ENCODE assay signal across 27 cellular contexts in the genomic region with DNA sequence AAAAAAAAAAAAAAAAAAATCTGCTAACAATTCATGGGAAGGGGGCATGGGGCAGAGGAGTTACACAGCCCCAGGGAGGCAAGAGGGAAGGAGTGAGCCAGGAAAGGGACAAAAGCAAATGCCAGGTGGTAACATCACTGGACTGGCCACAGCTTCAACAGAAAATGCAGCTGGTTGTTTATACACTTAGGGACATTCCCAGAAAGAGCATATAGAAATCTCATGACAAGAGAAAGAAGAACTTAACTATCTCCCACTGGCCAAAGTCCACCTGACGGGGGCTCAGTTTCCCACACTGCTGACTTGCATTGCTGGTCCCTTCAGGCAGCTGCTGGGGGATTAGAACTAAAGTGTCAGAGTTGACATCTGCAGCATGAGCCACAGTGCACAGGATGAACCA. TPM values are rescaled to one million over a fixed set of nuclear protein-coding genes. Genes with fewer than 3 reads are reported as not detected.
DNase-seq lines count a peak whose midpoint lies in the region; ATAC-seq lines count a peak whose summit lies in the region.
"Had no signal": no experiment of that assay in that cellular context is flagged by ENCODE, and none has a peak within 500 bp of the region (broad histone marks: within the 10 kb centered on the region; RNA-seq: fewer than 3 reads in every experiment).

No MANE protein-coding gene starts in this region.

- DNase-seq in T-helper 1 cell (no peak), mesenteric fat pad (ENCODE audit: low spot score) (no peak)
- DNase-seq in activated T-cell treated with anti-CD3 and anti-CD28 coated beads, Interleukin-2, amount 50 U/mL, for 72 hours, result no peak
- DNase-seq in activated T-cell treated with anti-CD3 and anti-CD28 coated beads, Interleukin-2, amount 50 U/mL, for 4 hours, result no peak
- DNase-seq in stimulated activated effector memory CD8-positive, alpha-beta T cell treated with anti-CD3 and anti-CD28 coated beads, Interleukin-12 subunit alpha, Interleukin-12 subunit beta, amount 100 ng/mL, for 72 hours (ENCODE audit: low spot score in 2 of 2), result no peak
- no peak for DNase-seq in stimulated activated naive CD8-positive, alpha-beta T cell treated with anti-CD3 and anti-CD28 coated beads, Interleukin-15, amount 100 ng/mL, for 72 hours
- DNase-seq: CD8-positive, alpha-beta T cell; DMS 273 treated with DMSO at 0.1 percent for 48 hours; DMS79; EL; GDM1; GM23248; H7; Karpas-422; NCI-H1105; NCI-H1436 treated with DMSO at 0.1 percent for 48 hours; NCI-H187 treated with DMSO at 0.1 percent for 48 hours; NCI-H2171 treated with DMSO at 0.1 percent for 48 hours; NCI-H345; NCI-H524; NCI-H774; PC-3 had no signal

- peaks cover 62% of the 10 kb centered on the region for H3K36me3 Mint-ChIP-seq in T-helper 1 cell treated with Interleukin-12 subunit alpha and Interleukin-12 subunit beta and Interleukin-4 antibody, amounts not matched to agents 30 μg/mL and 1 μg/mL, for 36 hours (ENCODE audit: low read depth)
- peaks cover 20 to 63% of the 10 kb centered on the region in 2 donors for H3K36me3 Mint-ChIP-seq in activated T-cell treated with anti-CD3 and anti-CD28 coated beads, Interleukin-2, amount 50 U/mL, for 72 hours (ENCODE audit: insufficient read depth in 2 of 2)
- H3K36me3 Mint-ChIP-seq in activated T-cell treated with anti-CD3 and anti-CD28 coated beads, Interleukin-2, amount 50 U/mL, for 4 hours (ENCODE audit: insufficient read depth), result peaks cover 38% of the 10 kb centered on the region
- H3K36me3 Mint-ChIP-seq in activated T-helper 17 cell treated with anti-CD3 and anti-CD28 coated beads, Interleukin-2, amount 50 U/mL, for 72 hours (ENCODE audit: low read depth), result peaks cover 66% of the 10 kb centered on the region
- peaks cover 84% of the 10 kb centered on the region for H3K36me3 Mint-ChIP-seq in stimulated activated effector memory CD8-positive, alpha-beta T cell treated with anti-CD3 and anti-CD28 coated beads, Interleukin-12 subunit alpha, Interleukin-12 subunit beta, amount 100 ng/mL, for 72 hours
- H3K36me3 Mint-ChIP-seq: CD8-positive, alpha-beta T cell had no signal

- peaks cover 55% of the 10 kb centered on the region for H3K4me1 Mint-ChIP-seq in T-helper 1 cell treated with Interleukin-12 subunit alpha and Interleukin-12 subunit beta and Interleukin-4 antibody, amounts not matched to agents 30 μg/mL and 1 μg/mL, for 36 hours (ENCODE audit: low read depth)
- H3K4me1 Mint-ChIP-seq in activated T-cell treated with anti-CD3 and anti-CD28 coated beads, Interleukin-2, amount 50 U/mL, for 72 hours (ENCODE audit: low read depth), result peaks cover 35% of the 10 kb centered on the region
- H3K4me1 Mint-ChIP-seq in activated T-cell treated with anti-CD3 and anti-CD28 coated beads, Interleukin-2, amount 50 U/mL, for 4 hours (ENCODE audit: low read depth), result peaks cover 2% of the 10 kb centered on the region
- H3K4me1 Mint-ChIP-seq in activated T-helper 17 cell treated with anti-CD3 and anti-CD28 coated beads, Interleukin-2, amount 50 U/mL, for 72 hours, result peaks cover under 1% of the 10 kb centered on the region
- H3K4me1 Mint-ChIP-seq in stimulated activated effector memory CD8-positive, alpha-beta T cell treated with anti-CD3 and anti-CD28 coated beads, Interleukin-12 subunit alpha, Interleukin-12 subunit beta, amount 100 ng/mL, for 72 hours, result peaks cover 13% of the 10 kb centered on the region
- H3K4me1 Mint-ChIP-seq in stimulated activated naive CD8-positive, alpha-beta T cell treated with anti-CD3 and anti-CD28 coated beads, Interleukin-15, amount 100 ng/mL, for 72 hours, result peaks cover 16% of the 10 kb centered on the region
- H3K4me1 Mint-ChIP-seq: B cell had no signal

- no peaks in the 10 kb centered on the region for H3K9me3 Mint-ChIP-seq in T-helper 1 cell treated with Interleukin-12 subunit alpha and Interleukin-12 subunit beta and Interleukin-4 antibody, amounts not matched to agents 30 μg/mL and 1 μg/mL, for 36 hours
- no peaks in the 10 kb centered on the region for H3K9me3 Mint-ChIP-seq in activated T-cell treated with anti-CD3 and anti-CD28 coated beads, Interleukin-2, amount 50 U/mL, for 72 hours
- no peaks in the 10 kb centered on the region for H3K9me3 Mint-ChIP-seq in activated T-cell treated with anti-CD3 and anti-CD28 coated beads, Interleukin-2, amount 50 U/mL, for 4 hours
- H3K9me3 Mint-ChIP-seq in activated T-helper 17 cell treated with anti-CD3 and anti-CD28 coated beads, Interleukin-2, amount 50 U/mL, for 72 hours, result no peaks in the 10 kb centered on the region
- H3K9me3 Mint-ChIP-seq in stimulated activated effector memory CD8-positive, alpha-beta T cell treated with anti-CD3 and anti-CD28 coated beads, Interleukin-12 subunit alpha, Interleukin-12 subunit beta, amount 100 ng/mL, for 72 hours, result no peaks in the 10 kb centered on the region
- no peaks in the 10 kb centered on the region for H3K9me3 Mint-ChIP-seq in stimulated activated naive CD8-positive, alpha-beta T cell treated with anti-CD3 and anti-CD28 coated beads, Interleukin-15, amount 100 ng/mL, for 72 hours
- H3K9me3 Mint-ChIP-seq: CD8-positive, alpha-beta T cell had no signal

- no peak overlapping the region for H3K4me3 Mint-ChIP-seq in T-helper 1 cell treated with Interleukin-12 subunit alpha and Interleukin-12 subunit beta and Interleukin-4 antibody, amounts not matched to agents 30 μg/mL and 1 μg/mL, for 36 hours
- no peak overlapping the region for H3K4me3 Mint-ChIP-seq in activated T-cell treated with anti-CD3 and anti-CD28 coated beads, Interleukin-2, amount 50 U/mL, for 72 hours
- H3K4me3 Mint-ChIP-seq in activated T-cell treated with anti-CD3 and anti-CD28 coated beads, Interleukin-2, amount 50 U/mL, for 4 hours, result no peak overlapping the region
- H3K4me3 Mint-ChIP-seq in activated T-helper 17 cell treated with anti-CD3 and anti-CD28 coated beads, Interleukin-2, amount 50 U/mL, for 72 hours, result peak overlapping the region; percentile 0
- H3K4me3 Mint-ChIP-seq in stimulated activated effector memory CD8-positive, alpha-beta T cell treated with anti-CD3 and anti-CD28 coated beads, Interleukin-12 subunit alpha, Interleukin-12 subunit beta, amount 100 ng/mL, for 72 hours, result no peak overlapping the region
- no peak overlapping the region for H3K4me3 Mint-ChIP-seq in stimulated activated naive CD8-positive, alpha-beta T cell treated with anti-CD3 and anti-CD28 coated beads, Interleukin-15, amount 100 ng/mL, for 72 hours
- H3K4me3 Mint-ChIP-seq: B cell; CD8-positive, alpha-beta T cell had no signal

- H3K27me3 Mint-ChIP-seq in T-helper 1 cell treated with Interleukin-12 subunit alpha and Interleukin-12 subunit beta and Interleukin-4 antibody, amounts not matched to agents 30 μg/mL and 1 μg/mL, for 36 hours (ENCODE audit: low read depth), result no peaks in the 10 kb centered on the region
- H3K27me3 Mint-ChIP-seq in activated T-cell treated with anti-CD3 and anti-CD28 coated beads, Interleukin-2, amount 50 U/mL, for 72 hours (ENCODE audit: low read depth), result no peaks in the 10 kb centered on the region
- no peaks in the 10 kb centered on the region for H3K27me3 Mint-ChIP-seq in activated T-cell treated with anti-CD3 and anti-CD28 coated beads, Interleukin-2, amount 50 U/mL, for 4 hours (ENCODE audit: low read depth)
- no peaks in the 10 kb centered on the region for H3K27me3 Mint-ChIP-seq in activated T-helper 17 cell treated with anti-CD3 and anti-CD28 coated beads, Interleukin-2, amount 50 U/mL, for 72 hours
- no peaks in the 10 kb centered on the region for H3K27me3 Mint-ChIP-seq in stimulated activated naive CD8-positive, alpha-beta T cell treated with anti-CD3 and anti-CD28 coated beads, Interleukin-15, amount 100 ng/mL, for 72 hours

- peak in 1 of 2 donors; percentile 14 for ATAC-seq in activated T-cell treated with anti-CD3 and anti-CD28 coated beads, Interleukin-2, amount 50 U/mL, for 72 hours (replicated peaks in 1 of 2)
- ATAC-seq in activated T-cell treated with anti-CD3 and anti-CD28 coated beads, Interleukin-2, amount 50 U/mL, for 4 hours, result no peak
- ATAC-seq in activated T-helper 17 cell treated with anti-CD3 and anti-CD28 coated beads, Interleukin-2, amount 50 U/mL, for 72 hours (replicated peaks), result no peak
- ATAC-seq in stimulated activated effector memory CD8-positive, alpha-beta T cell treated with anti-CD3 and anti-CD28 coated beads, Interleukin-12 subunit alpha, Interleukin-12 subunit beta, amount 100 ng/mL, for 72 hours, result no peak
- ATAC-seq in stimulated activated naive CD8-positive, alpha-beta T cell treated with anti-CD3 and anti-CD28 coated beads, Interleukin-15, amount 100 ng/mL, for 72 hours, result no peak
- ATAC-seq: HepG2, PC-3 had no signal

- peak overlapping the region; percentile 74 for H3K27ac Mint-ChIP-seq in T-helper 1 cell treated with Interleukin-12 subunit alpha and Interleukin-12 subunit beta and Interleukin-4 antibody, amounts not matched to agents 30 μg/mL and 1 μg/mL, for 36 hours
- H3K27ac Mint-ChIP-seq in activated T-cell treated with anti-CD3 and anti-CD28 coated beads, Interleukin-2, amount 50 U/mL, for 72 hours, result peak overlapping the region; percentile 20
- H3K27ac Mint-ChIP-seq in activated T-helper 17 cell treated with anti-CD3 and anti-CD28 coated beads, Interleukin-2, amount 50 U/mL, for 72 hours, result no peak overlapping the region
- H3K27ac Mint-ChIP-seq in stimulated activated effector memory CD8-positive, alpha-beta T cell treated with anti-CD3 and anti-CD28 coated beads, Interleukin-12 subunit alpha, Interleukin-12 subunit beta, amount 100 ng/mL, for 72 hours, result peak overlapping the region; percentile 54
- H3K27ac Mint-ChIP-seq in stimulated activated naive CD8-positive, alpha-beta T cell treated with anti-CD3 and anti-CD28 coated beads, Interleukin-15, amount 100 ng/mL, for 72 hours, result no peak overlapping the region
- H3K27ac Mint-ChIP-seq: B cell; CD8-positive, alpha-beta T cell had no signal

RNA-seq across cellular contexts. Expression of a gene that starts 14.8 kb away (rescaled TPM):
- total RNA-seq in activated T-cell treated with anti-CD3 and anti-CD28 coated beads, Interleukin-2, amount 50 U/mL, for 72 hours, result 100 to 1,000 TPM; 128 to 136 TPM
- total RNA-seq in activated T-cell treated with anti-CD3 and anti-CD28 coated beads, Interleukin-2, amount 50 U/mL, for 4 hours, result 10 to 100 TPM; 75.9 to 87.4 (median 81.2) TPM
- 10 to 100 TPM; 57.4 to 63.3 TPM for total RNA-seq in activated T-helper 17 cell treated with anti-CD3 and anti-CD28 coated beads, Interleukin-2, amount 50 U/mL, for 72 hours
- total RNA-seq in mesenteric fat pad, result 3.4 TPM
- total RNA-seq: GM23248, HepG2, HT1080, PC-3 had no signal

Comparison
In these comparisons a context has a peak if more than half of its experiments do, and no peak if none do; other contexts are left out.
1. H3K27ac Mint-ChIP-seq: peak in T-helper 1 cell treated with Interleukin-12 subunit alpha and Interleukin-12 subunit beta and Interleukin-4 antibody, amounts not matched to agents 30 μg/mL and 1 μg/mL, for 36 hours (single experiment), activated T-cell treated with anti-CD3 and anti-CD28 coated beads, Interleukin-2, amount 50 U/mL, for 72 hours (single experiment) and stimulated activated effector memory CD8-positive, alpha-beta T cell treated with anti-CD3 and anti-CD28 coated beads, Interleukin-12 subunit alpha, Interleukin-12 subunit beta, amount 100 ng/mL, for 72 hours (single experiment); none in activated T-helper 17 cell treated with anti-CD3 and anti-CD28 coated beads, Interleukin-2, amount 50 U/mL, for 72 hours (single experiment) and stimulated activated naive CD8-positive, alpha-beta T cell treated with anti-CD3 and anti-CD28 coated beads, Interleukin-15, amount 100 ng/mL, for 72 hours (0 of 2).
2. RNA of a gene that starts 14.8 kb away (total RNA-seq): 128 to 136 TPM in activated T-cell treated with anti-CD3 and anti-CD28 coated beads, Interleukin-2, amount 50 U/mL, for 72 hours, 75.9 to 87.4 TPM in activated T-cell treated with anti-CD3 and anti-CD28 coated beads, Interleukin-2, amount 50 U/mL, for 4 hours and 57.4 to 63.3 TPM in activated T-helper 17 cell treated with anti-CD3 and anti-CD28 coated beads, Interleukin-2, amount 50 U/mL, for 72 hours; 3.4 TPM in mesenteric fat pad (single experiment); every median in the first group is over 10 times any median in the second.